Comparison of ENCODE assay signal across 30 cellular contexts in the genomic region with DNA sequence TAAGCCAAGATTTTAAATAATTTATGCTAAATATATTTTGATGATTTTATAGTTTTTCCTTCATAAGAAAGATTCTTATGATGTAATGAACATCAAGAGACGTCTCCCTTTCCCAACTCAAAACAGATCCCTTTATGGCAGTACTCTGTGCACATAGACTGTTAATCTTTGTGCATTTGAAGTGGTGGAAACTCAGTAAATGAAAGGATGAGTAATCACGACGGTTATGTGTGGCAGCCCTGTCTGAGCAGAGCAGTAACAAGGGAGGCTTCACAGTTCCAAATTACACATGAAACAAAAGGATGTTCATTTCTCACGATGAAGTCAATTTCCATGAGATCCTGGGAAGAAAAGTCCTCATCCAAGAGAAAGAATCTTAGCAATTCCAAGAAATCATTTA.
DNase-seq lines count a peak whose midpoint lies in the region; ATAC-seq and TF ChIP-seq lines count a peak whose summit lies in the region.
"Had no signal": no experiment of that assay in that cellular context is flagged by ENCODE, and none has a peak within 500 bp of the region (broad histone marks: within the 10 kb centered on the region; RNA-seq: fewer than 3 reads in every experiment).

No MANE protein-coding gene starts in this region.

- intact Hi-C loops in activated CD4-positive, alpha-beta T cell treated with anti-CD3 and anti-CD28 coated beads for 36 hours (cut with DNase I, micrococcal nuclease): no loop called here

- peak; percentile 92 for ATAC-seq in activated CD4-positive, alpha-beta T cell treated with anti-CD3 and anti-CD28 coated beads for 36 hours
- no peak for ATAC-seq in GM21381 (IDR thresholded peaks at IDR 0.05; ENCODE audit: unreplicated experiment)
- ATAC-seq in GM18909 (IDR thresholded peaks at IDR 0.05; ENCODE audit: poor library complexity, unreplicated experiment): no peak
- ATAC-seq: A549; activated CD8-positive, alpha-beta T cell treated with anti-CD3 and anti-CD28 coated beads, Interleukin-2, amount 10 ng/mL, durations not matched to agents 7 days and 5 days; heart right ventricle; Right ventricle myocardium inferior; stimulated activated memory B cell treated with anti-CD40 and anti-IgM and Interleukin-4, amounts not matched to agents 10 μg/mL and 1 μg/mL and 100 μg/mL, for 72 hours had no signal

- 90 to 100% methylated on average over 1 to 4 of the region's 4 CpGs for WGBS in endodermal cell (ENCODE audit: insufficient coverage in 1 of 2, insufficient read length in 1 of 2), 2 experiments

- no peaks in the 10 kb centered on the region for H3K4me1 Mint-ChIP-seq in activated CD4-positive, alpha-beta T cell treated with anti-CD3 and anti-CD28 coated beads for 36 hours
- H3K4me1 Mint-ChIP-seq in endodermal cell: no peaks in the 10 kb centered on the region
- H3K4me1 Mint-ChIP-seq: activated B cell treated with CpG ODN at 0.5 μM for 24 hours; B cell; naive B cell; stimulated activated memory B cell treated with anti-CD40 and anti-IgM and Interleukin-4, amounts not matched to agents 10 μg/mL and 1 μg/mL and 100 μg/mL, for 72 hours had no signal

- POLR2A ChIA-PET in activated CD4-positive, alpha-beta T cell treated with anti-CD3 and anti-CD28 coated beads for 36 hours (lab: Charles Lee): no interaction called here

- H3K36me3 Mint-ChIP-seq in activated CD4-positive, alpha-beta T cell treated with anti-CD3 and anti-CD28 coated beads for 36 hours (ENCODE audit: low read depth): no peaks in the 10 kb centered on the region
- H3K36me3 Mint-ChIP-seq in endodermal cell (ENCODE audit: low read depth): no peaks in the 10 kb centered on the region
- H3K36me3 Mint-ChIP-seq: naive B cell; stimulated activated memory B cell treated with anti-CD40 and anti-IgM and Interleukin-4, amounts not matched to agents 10 μg/mL and 1 μg/mL and 100 μg/mL, for 72 hours had no signal

- H3K9me3 Mint-ChIP-seq in activated CD4-positive, alpha-beta T cell treated with anti-CD3 and anti-CD28 coated beads for 36 hours (ENCODE audit: low read depth): no peaks in the 10 kb centered on the region
- H3K9me3 Mint-ChIP-seq in endodermal cell: no peaks in the 10 kb centered on the region
- H3K9me3 Mint-ChIP-seq: activated B cell treated with CpG ODN at 0.5 μM for 24 hours; stimulated activated memory B cell treated with anti-CD40 and anti-IgM and Interleukin-4, amounts not matched to agents 10 μg/mL and 1 μg/mL and 100 μg/mL, for 72 hours had no signal

- H3K36me3 ChIP-seq in endodermal cell (ENCODE audit: control insufficient read depth, insufficient read depth, low read length): no peaks in the 10 kb centered on the region
- H3K36me3 ChIP-seq: HAP-1, heart right ventricle, vagina had no signal

- CTCF ChIA-PET in activated CD4-positive, alpha-beta T cell treated with anti-CD3 and anti-CD28 coated beads for 36 hours (lab: Charles Lee): no interaction called here

- no peak overlapping the region for H3K4me3 Mint-ChIP-seq in activated CD4-positive, alpha-beta T cell treated with anti-CD3 and anti-CD28 coated beads for 36 hours
- H3K4me3 Mint-ChIP-seq in endodermal cell: no peak overlapping the region
- H3K4me3 Mint-ChIP-seq: activated B cell treated with CpG ODN at 0.5 μM for 24 hours; activated CD8-positive, alpha-beta T cell treated with anti-CD3 and anti-CD28 coated beads, Interleukin-2, amount 10 ng/mL, durations not matched to agents 7 days and 5 days; B cell; naive B cell; stimulated activated memory B cell treated with anti-CD40 and anti-IgM and Interleukin-4, amounts not matched to agents 10 μg/mL and 1 μg/mL and 100 μg/mL, for 72 hours had no signal

- H3K27me3 Mint-ChIP-seq in activated CD4-positive, alpha-beta T cell treated with anti-CD3 and anti-CD28 coated beads for 36 hours: no peaks in the 10 kb centered on the region
- no peaks in the 10 kb centered on the region for H3K27me3 Mint-ChIP-seq in endodermal cell (ENCODE audit: insufficient read depth)
- H3K27me3 Mint-ChIP-seq: activated B cell treated with CpG ODN at 0.5 μM for 24 hours; naive B cell; stimulated activated memory B cell treated with anti-CD40 and anti-IgM and Interleukin-4, amounts not matched to agents 10 μg/mL and 1 μg/mL and 100 μg/mL, for 72 hours had no signal

- H3K9ac ChIP-seq in endodermal cell (ENCODE audit: extremely low read depth, low read length, poor library complexity, severe bottlenecking): no peak overlapping the region

- DNase-seq in activated CD4-positive, alpha-beta T cell treated with anti-CD3 and anti-CD28 coated beads for 36 hours: peak; percentile 11
- DNase-seq in activated CD4-positive, alpha-beta T cell treated with anti-CD3 and anti-CD28 coated beads, Interleukin-2, amount 50 U/mL, for 4 hours: no peak
- DNase-seq in LoVo (ENCODE audit: low spot score) (peak; percentile 8), astrocyte of the spinal cord (ENCODE audit: low read depth, low spot score) (peak; percentile 2), pons (ENCODE audit: low spot score) (peak; percentile 8), endodermal cell (no peak)
- DNase-seq: activated B cell treated with CpG ODN at 0.5 μM for 24 hours; activated CD8-positive, alpha-beta T cell treated with anti-CD3 and anti-CD28 coated beads, Interleukin-2, amount 10 ng/mL, durations not matched to agents 7 days and 5 days; activated gamma-delta T cell treated with Interleukin-2 at 50 U/mL for 16 hours; activated T-cell treated with anti-CD3 and anti-CD28 coated beads for 4 hours; amygdala; central memory CD4-positive, alpha-beta T cell; heart right ventricle; mesenchymal stem cell; naive B cell; NCI-H1105 treated with DMSO at 0.1 percent for 48 hours; NCI-H2029; NCI-H82; stimulated activated CD4-positive, alpha-beta T cell treated with anti-CD3 and anti-CD28 coated beads, Interleukin-4, amount 100 ng/mL, for 1 hour; SW 1271; testis had no signal

- no peak overlapping the region for H3K27ac ChIP-seq in endodermal cell (ENCODE audit: low read depth, low read length)
- H3K27ac ChIP-seq: A549, heart right ventricle, HL-60, testis, vagina had no signal

- H3K27me3 ChIP-seq in endodermal cell (ENCODE audit: control insufficient read depth, insufficient read depth, low read length, poor library complexity, severe bottlenecking): no peaks in the 10 kb centered on the region
- H3K27me3 ChIP-seq: heart right ventricle, testis, vagina had no signal

- no peaks in the 10 kb centered on the region for H3K9me3 ChIP-seq in endodermal cell (ENCODE audit: control insufficient read depth, low read length)
- H3K9me3 ChIP-seq: A549, HAP-1, testis, vagina had no signal

- no peak overlapping the region for H3K4me3 ChIP-seq in astrocyte of the spinal cord (ENCODE audit: low read depth, low read length)
- no peak overlapping the region for H3K4me3 ChIP-seq in endodermal cell (ENCODE audit: low read length)
- H3K4me3 ChIP-seq: A549, HAP-1, heart right ventricle, testis, vagina had no signal

- TF ChIP-seq CTCF in astrocyte of the spinal cord (IDR thresholded peaks at IDR 0.05; ENCODE audit: low read depth, low read length) (no peak), endodermal cell (conservative IDR thresholded peaks at IDR 0.05) (no peak)

- in situ Hi-C loops in astrocyte of the spinal cord (cut with HindIII; ENCODE audit: low sequenced_read_pairs): no loop called here

- H3K4me1 ChIP-seq in endodermal cell (ENCODE audit: control insufficient read depth, insufficient read depth, low read length): no peaks in the 10 kb centered on the region
- H3K4me1 ChIP-seq: A549, HAP-1, heart right ventricle, testis, vagina had no signal

- H3K27ac Mint-ChIP-seq in activated CD4-positive, alpha-beta T cell treated with anti-CD3 and anti-CD28 coated beads for 36 hours: no peak overlapping the region
- H3K27ac Mint-ChIP-seq in endodermal cell: no peak overlapping the region
- H3K27ac Mint-ChIP-seq: activated B cell treated with CpG ODN at 0.5 μM for 24 hours; activated CD8-positive, alpha-beta T cell treated with anti-CD3 and anti-CD28 coated beads, Interleukin-2, amount 10 ng/mL, durations not matched to agents 7 days and 5 days; B cell; naive B cell; stimulated activated memory B cell treated with anti-CD40 and anti-IgM and Interleukin-4, amounts not matched to agents 10 μg/mL and 1 μg/mL and 100 μg/mL, for 72 hours had no signal

Comparison
In these comparisons a context has a peak if more than half of its experiments do, and no peak if none do; other contexts are left out.
1. DNase-seq: peak in activated CD4-positive, alpha-beta T cell treated with anti-CD3 and anti-CD28 coated beads for 36 hours (single experiment), LoVo (single experiment), astrocyte of the spinal cord (single experiment) and pons (single experiment); none in activated CD4-positive, alpha-beta T cell treated with anti-CD3 and anti-CD28 coated beads, Interleukin-2, amount 50 U/mL, for 4 hours (0 of 2) and endodermal cell (single experiment).